In genomic region chr18:74381621-74382350, GRCh38 we compare ENCODE assay signal across 28 cellular contexts.
"Had no signal": no experiment of that assay in that cellular context is flagged by ENCODE, and none has a peak within 500 bp of the region (broad histone marks: within the 10 kb centered on the region; RNA-seq: fewer than 3 reads in every experiment).

No MANE protein-coding gene starts in this region.

- ATAC-seq: esophagus mucosa; heart right ventricle; left cardiac atrium; left lung; naive thymus-derived CD8-positive, alpha-beta T cell; pancreas; right lobe of liver; stimulated activated naive B cell treated with anti-CD40 and anti-IgM and Interleukin-4, amounts not matched to agents 10 μg/mL and 1 μg/mL and 100 μg/mL, for 72 hours; upper lobe of right lung had no signal

- H3K27ac Mint-ChIP-seq: endodermal cell; nephron progenitor cell; stimulated activated naive B cell treated with anti-CD40 and anti-IgM and Interleukin-4, amounts not matched to agents 10 μg/mL and 1 μg/mL and 100 μg/mL, for 72 hours; stimulated activated naive CD8-positive, alpha-beta T cell treated with anti-CD3 and anti-CD28 coated beads, Interleukin-15, Interleukin-2, amounts not matched to agents 100 ng/mL and 50 ng/mL, for 24 hours had no signal

- H3K36me3 ChIP-seq: heart right ventricle, left lung, pancreas, right lobe of liver, thoracic aorta, tibial nerve, upper lobe of right lung, uterus had no signal

- H3K4me3 ChIP-seq: dorsolateral prefrontal cortex, heart right ventricle, left lung, pancreas, right lobe of liver, thoracic aorta, tibial nerve, upper lobe of right lung, uterus had no signal

- H3K4me1 ChIP-seq: left lung, pancreas, right lobe of liver had no signal

- H3K9me3 Mint-ChIP-seq: stimulated activated naive B cell treated with anti-CD40 and anti-IgM and Interleukin-4, amounts not matched to agents 10 μg/mL and 1 μg/mL and 100 μg/mL, for 72 hours had no signal

- H3K27me3 ChIP-seq: heart right ventricle, left lung, pancreas, right lobe of liver, tibial nerve, upper lobe of right lung, uterus had no signal

- H3K4me3 Mint-ChIP-seq: endodermal cell; naive thymus-derived CD8-positive, alpha-beta T cell; nephron progenitor cell; stimulated activated naive B cell treated with anti-CD40 and anti-IgM and Interleukin-4, amounts not matched to agents 10 μg/mL and 1 μg/mL and 100 μg/mL, for 72 hours; stimulated activated naive CD8-positive, alpha-beta T cell treated with anti-CD3 and anti-CD28 coated beads, Interleukin-15, Interleukin-2, amounts not matched to agents 100 ng/mL and 50 ng/mL, for 24 hours had no signal

- H3K9me3 ChIP-seq: heart right ventricle, left lung, pancreas, right lobe of liver, thoracic aorta, tibial nerve, upper lobe of right lung, uterus had no signal

- H3K27me3 Mint-ChIP-seq: naive thymus-derived CD8-positive, alpha-beta T cell; stimulated activated naive B cell treated with anti-CD40 and anti-IgM and Interleukin-4, amounts not matched to agents 10 μg/mL and 1 μg/mL and 100 μg/mL, for 72 hours; stimulated activated naive CD8-positive, alpha-beta T cell treated with anti-CD3 and anti-CD28 coated beads, Interleukin-15, Interleukin-2, amounts not matched to agents 100 ng/mL and 50 ng/mL, for 24 hours had no signal

- DNase-seq: dorsolateral prefrontal cortex; effector CD8-positive, alpha-beta T cell; endodermal cell; foreskin melanocyte; glutamatergic neuron; heart right ventricle; hippocampal formation; left cardiac atrium; left lung; mesenchymal stem cell; midbrain; naive thymus-derived CD8-positive, alpha-beta T cell; nephron progenitor cell; occipital lobe; pancreas; retina; right lobe of liver; small intestine; stimulated activated CD4-positive, alpha-beta T cell treated with anti-CD3 and anti-CD28 coated beads, Interleukin-15, amount 100 ng/mL, for 24 hours; stimulated activated CD4-positive, alpha-beta T cell treated with anti-CD3 and anti-CD28 coated beads, Interleukin-2, amount 100 ng/mL, for 48 hours; stimulated activated naive B cell treated with anti-CD40 and anti-IgM and Interleukin-4, amounts not matched to agents 10 μg/mL and 1 μg/mL and 100 μg/mL, for 72 hours; upper lobe of right lung; uterus had no signal

- H3K27ac ChIP-seq: dorsolateral prefrontal cortex, epithelial cell of prostate, heart right ventricle, left lung, pancreas, right lobe of liver, thoracic aorta, tibial nerve, upper lobe of right lung, uterus had no signal
